In genomic region chr16:65480276-65480675, GRCh38 we compare ENCODE assay signal across 1 cellular context.
TF ChIP-seq lines count a peak whose summit lies in the region.

No MANE protein-coding gene starts in this region.

TF ChIP-seq in GM23338, 12 proteins besides CTCF, POLR2A, EP300 and RAD21 (continued from another document):
- no peak for TF ChIP-seq CREB1 (CRISPR knock-in tag; IDR thresholded peaks at IDR 0.05; ENCODE audit: low read depth)
- TF ChIP-seq REST (IDR thresholded peaks at IDR 0.05; ENCODE audit: unreplicated experiment) = no peak
- TF ChIP-seq POLR2AphosphoS5 (IDR thresholded peaks at IDR 0.05; ENCODE audit: low read depth) = no peak
- no peak for TF ChIP-seq ETS1 (IDR thresholded peaks at IDR 0.05)
- no peak for TF ChIP-seq EZH2phosphoT487 (IDR thresholded peaks at IDR 0.05; ENCODE audit: unreplicated experiment)
- no peak for TF ChIP-seq ZNF114 (CRISPR knock-in tag; IDR thresholded peaks at IDR 0.05)
